1 cellular context compared by ENCODE assay signal in genomic region chr9:105254226-105254625, GRCh38.
TF ChIP-seq lines count a peak whose summit lies in the region.

No MANE protein-coding gene starts in this region.

TF ChIP-seq in HepG2, 621 proteins besides CTCF, POLR2A, EP300 and RAD21:
- TF ChIP-seq ZNF160 (CRISPR knock-in tag; IDR thresholded peaks at IDR 0.05), result no peak
- TF ChIP-seq MIER3 (CRISPR knock-in tag; IDR thresholded peaks at IDR 0.05; ENCODE audit: borderline replicate concordance), result no peak
- peak in 1 of 2 experiments; percentile 11; a peak in 1 of 4 replicates for TF ChIP-seq MAFK (conservative IDR thresholded peaks at IDR 0.05 in 1 of 2, IDR thresholded peaks at IDR 0.05 in 1 of 2; ENCODE audit: low read length in 2 of 2)
- TF ChIP-seq CSRNP1 (CRISPR knock-in tag; IDR thresholded peaks at IDR 0.05), result no peak
